In genomic region chr7:82444220-82445049, GRCh38 we compare ENCODE assay signal across 9 cellular contexts. TPM values are rescaled to one million over a fixed set of nuclear protein-coding genes. Genes with fewer than 3 reads are reported as not detected.
A peak's percentile ranks its signal among the peaks of the same experiment; 100 is the strongest.
DNase-seq lines count a peak whose midpoint lies in the region; ATAC-seq and TF ChIP-seq lines count a peak whose summit lies in the region.
"Had no signal": no experiment of that assay in that cellular context is flagged by ENCODE, and none has a peak within 500 bp of the region (broad histone marks: within the 10 kb centered on the region; RNA-seq: fewer than 3 reads in every experiment).

No MANE protein-coding gene starts in this region.

- H3K27ac ChIP-seq in left ventricle myocardium inferior (replicated peaks), result peak overlapping the region; percentile 94

- H3K36me3 Mint-ChIP-seq in endothelial cell (ENCODE audit: low read depth, unreplicated experiment) (no peaks in the 10 kb centered on the region), nephron progenitor cell (ENCODE audit: low read depth) (no peaks in the 10 kb centered on the region)

- intact Hi-C loops in left ventricle myocardium inferior (cut with micrococcal nuclease), result no loop called here
- intact Hi-C loops in Right ventricle myocardium superior (cut with DNase I), result loop anchor here (5.0 kb wide), 2 partner anchors 127 to 212 kb away; no protein-coding TSS in a partner anchor

- H3K9me3 Mint-ChIP-seq in endothelial cell (ENCODE audit: unreplicated experiment) (no peaks in the 10 kb centered on the region), nephron progenitor cell (no peaks in the 10 kb centered on the region)
- H3K9me3 Mint-ChIP-seq: activated naive CD4-positive, alpha-beta T cell treated with anti-CD3 and anti-CD28 coated beads, Interleukin-2, amount 50 U/mL, for 72 hours had no signal

- H3K9me3 ChIP-seq in left ventricle myocardium inferior (replicated peaks), result no peaks in the 10 kb centered on the region

- peak; percentile 27 for TF ChIP-seq CTCF in left ventricle myocardium inferior (IDR thresholded peaks at IDR 0.05; ENCODE audit: borderline replicate concordance)
- no peak for TF ChIP-seq CTCF in endothelial cell (IDR thresholded peaks at IDR 0.05; ENCODE audit: unreplicated experiment)
- no peak for TF ChIP-seq CTCF in nephron progenitor cell (IDR thresholded peaks at IDR 0.05)

- H3K4me3 Mint-ChIP-seq in endothelial cell (ENCODE audit: unreplicated experiment) (peak overlapping the region; percentile 94), nephron progenitor cell (peak overlapping the region; percentile 92)

- H3K4me3 ChIP-seq in left ventricle myocardium inferior, result peak overlapping the region; percentile 77

- no peaks in the 10 kb centered on the region for H3K36me3 ChIP-seq in left ventricle myocardium inferior

- H3K4me1 Mint-ChIP-seq in endothelial cell (ENCODE audit: unreplicated experiment), result peaks cover 9% of the 10 kb centered on the region
- peaks cover 42% of the 10 kb centered on the region for H3K4me1 Mint-ChIP-seq in nephron progenitor cell

- no peak overlapping the region for H3K27ac Mint-ChIP-seq in endothelial cell (ENCODE audit: unreplicated experiment)
- peak overlapping the region; percentile 35 for H3K27ac Mint-ChIP-seq in nephron progenitor cell
- H3K27ac Mint-ChIP-seq: activated naive CD4-positive, alpha-beta T cell treated with anti-CD3 and anti-CD28 coated beads, Interleukin-2, amount 50 U/mL, for 72 hours had no signal

- DNase-seq in left ventricle myocardium inferior, result no peak
- no peak for DNase-seq in Right ventricle myocardium superior
- peak; percentile 78 for DNase-seq in NCI-H82 treated with DMSO at 0.1 percent for 48 hours (lab: John Stamatoyannopoulos, UW; ENCODE audit: unreplicated experiment)
- peak; percentile 5 for DNase-seq in endothelial cell (ENCODE audit: low spot score)
- peak; percentile 25 for DNase-seq in nephron progenitor cell
- DNase-seq in stimulated activated CD4-positive, alpha-beta T cell treated with anti-CD3 and anti-CD28 coated beads, Interleukin-12 subunit alpha, Interleukin-12 subunit beta, amount 100 ng/mL, for 4 hours, result no peak
- no peak for DNase-seq in HUDEP-2 (lab: John Stamatoyannopoulos, UW; ENCODE audit: unreplicated experiment in 76 of 76)

- H3K27me3 Mint-ChIP-seq in endothelial cell (ENCODE audit: unreplicated experiment), result peaks cover 6% of the 10 kb centered on the region
- peaks cover 22% of the 10 kb centered on the region for H3K27me3 Mint-ChIP-seq in nephron progenitor cell (ENCODE audit: low read depth, poor library complexity)

- H3K27me3 ChIP-seq in left ventricle myocardium inferior (ENCODE audit: low read depth), result no peaks in the 10 kb centered on the region

- no peak for ATAC-seq in Right ventricle myocardium superior (ENCODE audit: poor library complexity)
- no peak for ATAC-seq in GM21360 (IDR thresholded peaks at IDR 0.05; ENCODE audit: unreplicated experiment)

- peaks cover 48% of the 10 kb centered on the region for H3K4me1 ChIP-seq in left ventricle myocardium inferior

RNA-seq across cellular contexts. Expression of gene CACNA2D1, which starts 0.9 kb away (rescaled TPM):
- total RNA-seq in left ventricle myocardium inferior, result 64.6 TPM
- total RNA-seq in Right ventricle myocardium superior, result 38.5 TPM
- 20.7 TPM for total RNA-seq in endothelial cell (ENCODE audit: unreplicated experiment)
- total RNA-seq: activated naive CD4-positive, alpha-beta T cell treated with anti-CD3 and anti-CD28 coated beads, Interleukin-2, amount 50 U/mL, for 72 hours had no signal

Comparison
In these comparisons a context has a peak if more than half of its experiments do, and no peak if none do; other contexts are left out.
1. DNase-seq: peak in NCI-H82 treated with DMSO at 0.1 percent for 48 hours (single experiment), endothelial cell (single experiment) and nephron progenitor cell (single experiment); none in left ventricle myocardium inferior (single experiment), Right ventricle myocardium superior (single experiment), stimulated activated CD4-positive, alpha-beta T cell treated with anti-CD3 and anti-CD28 coated beads, Interleukin-12 subunit alpha, Interleukin-12 subunit beta, amount 100 ng/mL, for 4 hours (single experiment) and HUDEP-2 (0 of 76).